In genomic region chr2:24638568-24638967, GRCh38 we compare ENCODE assay signal across 18 cellular contexts.
DNase-seq lines count a peak whose midpoint lies in the region; ATAC-seq, FAIRE-seq and TF ChIP-seq lines count a peak whose summit lies in the region.
"Had no signal": no experiment of that assay in that cellular context is flagged by ENCODE, and none has a peak within 500 bp of the region (broad histone marks: within the 10 kb centered on the region; RNA-seq: fewer than 3 reads in every experiment).

No MANE protein-coding gene starts in this region.

- no peaks in the 10 kb centered on the region for H3K79me1 ChIP-seq in trophoblast cell (ENCODE audit: low read length)

- no peak overlapping the region for H3K23ac ChIP-seq in trophoblast cell (ENCODE audit: low read length)

- TF ChIP-seq POLR2A in H54 (IDR thresholded peaks at IDR 0.05; ENCODE audit: low read depth, low read length) = no peak
- no peak for TF ChIP-seq POLR2A in GM12878 (IDR thresholded peaks at IDR 0.05; ENCODE audit: low read depth, low read length)

- H3K9me3 ChIP-seq in GM12878 (replicated peaks; ENCODE audit: control insufficient read depth, insufficient read depth, low read length) (peaks cover 2% of the 10 kb centered on the region; the same call in 2 of the 3 replicates), trophoblast cell (ENCODE audit: insufficient read depth, low read depth, low read length) (no peaks in the 10 kb centered on the region)
- H3K9me3 ChIP-seq: HAP-1 had no signal

- no peak overlapping the region for H2AK5ac ChIP-seq in trophoblast cell (ENCODE audit: low read length)

- no peak overlapping the region for H2BK5ac ChIP-seq in trophoblast cell (ENCODE audit: low read depth, low read length, poor library complexity)

- H3K27me3 ChIP-seq in GM12878 (replicated peaks in 1 of 2; ENCODE audit: control insufficient read depth in 2 of 2, insufficient read depth in 2 of 2, low read length in 1 of 2) (no peaks in the 10 kb centered on the region), trophoblast cell (ENCODE audit: insufficient read depth, low read length) (no peaks in the 10 kb centered on the region)
- H3K27me3 ChIP-seq: BLaER1 had no signal

- intact Hi-C loops in GM12878 (cut with micrococcal nuclease; ENCODE audit: unreplicated experiment) = no loop called here

- H3K27ac ChIP-seq in GM12878 (ENCODE audit: control insufficient read depth, insufficient read depth) (no peak overlapping the region), trophoblast cell (ENCODE audit: low read depth, low read length) (no peak overlapping the region)
- H3K27ac ChIP-seq: BLaER1, KMS-11 had no signal

- FAIRE-seq in H54 (lab: Jason Lieb, UNC) (peak; percentile 58), GM12878 (lab: Jason Lieb, UNC) (peak; percentile 38)
- FAIRE-seq: GM18507, H1 had no signal

- H3K79me2 ChIP-seq in GM12878 (ENCODE audit: control insufficient read depth, insufficient read depth, low read length) (no peaks in the 10 kb centered on the region), trophoblast cell (ENCODE audit: control insufficient read depth, insufficient read depth, low read length, poor library complexity) (no peaks in the 10 kb centered on the region)

- CTCF ChIA-PET in GM12878 (lab: Yijun Ruan, JAX) = no interaction called here

- H4K12ac ChIP-seq in trophoblast cell (ENCODE audit: low read depth, low read length) = no peak overlapping the region

- H3K4me2 ChIP-seq in GM12878 (ENCODE audit: control insufficient read depth, insufficient read depth) = no peak overlapping the region
- no peak overlapping the region for H3K4me2 ChIP-seq in trophoblast cell (ENCODE audit: low read length)
- H3K4me2 ChIP-seq: BLaER1, KMS-11 had no signal

- H3K4me1 ChIP-seq in GM12878 (ENCODE audit: control insufficient read depth, insufficient read depth, low read length) = no peaks in the 10 kb centered on the region
- no peaks in the 10 kb centered on the region for H3K4me1 ChIP-seq in trophoblast cell (ENCODE audit: control insufficient read depth in 1 of 2, insufficient read depth in 2 of 2, low read length in 2 of 2)
- H3K4me1 ChIP-seq: BLaER1, HAP-1 had no signal

- no peak for TF ChIP-seq RAD21 in GM12878 (IDR thresholded peaks at IDR 0.05; ENCODE audit: insufficient read depth, low read depth, low read length)

- 100% methylated on average over 1 of the region's 1 CpG for WGBS in GM12878 (ENCODE audit: insufficient coverage, insufficient replicate concordance, low lambda C conversion rate, missing lambda C conversion rate)
- no CpG with 5 or more reads among the region's 1 CpG for WGBS in trophoblast cell (ENCODE audit: extremely low coverage, insufficient coverage, insufficient read length)

- H3K36me3 ChIP-seq in GM12878 (ENCODE audit: control insufficient read depth in 2 of 2, insufficient read depth in 2 of 2, low read length in 1 of 2) = no peaks in the 10 kb centered on the region
- no peaks in the 10 kb centered on the region for H3K36me3 ChIP-seq in trophoblast cell (ENCODE audit: control insufficient read depth in 1 of 2, insufficient read depth in 2 of 2, low read length in 2 of 2)
- H3K36me3 ChIP-seq: BLaER1, HAP-1 had no signal

- no peak overlapping the region for H2BK12ac ChIP-seq in trophoblast cell (ENCODE audit: low read length)

- POLR2A ChIA-PET in GM12878 (lab: Charles Lee) = no interaction called here

- no peak for TF ChIP-seq EP300 in GM12878 (IDR thresholded peaks at IDR 0.05; ENCODE audit: borderline replicate concordance in 1 of 2, control insufficient read depth in 1 of 2, low read depth in 2 of 2, low read length in 2 of 2)

- no TSS peak for BruUV-seq in GM12878 (replicated peaks; lab: Mats Ljungman, UMichigan)

- H3K9ac ChIP-seq in GM12878 (ENCODE audit: control insufficient read depth, insufficient read depth, low read length) (no peak overlapping the region), trophoblast cell (ENCODE audit: low read length) (no peak overlapping the region)
- H3K9ac ChIP-seq: BLaER1, KMS-11 had no signal

- no peak overlapping the region for H3K4me3 ChIP-seq in GM12878
- H3K4me3 ChIP-seq in trophoblast cell (ENCODE audit: low read depth, low read length) = no peak overlapping the region
- H3K4me3 ChIP-seq: BLaER1, HAP-1 had no signal

- H3K18ac ChIP-seq in trophoblast cell (ENCODE audit: low read length) = no peak overlapping the region

- no peak overlapping the region for H3K14ac ChIP-seq in trophoblast cell (ENCODE audit: low read length)

- no peaks in the 10 kb centered on the region for H4K20me1 ChIP-seq in GM12878 (ENCODE audit: control insufficient read depth, insufficient read depth)
- H4K20me1 ChIP-seq: BLaER1 had no signal

- H2BK120ac ChIP-seq in trophoblast cell (ENCODE audit: insufficient read depth, low read length, poor library complexity) = no peak overlapping the region

- H2AFZ ChIP-seq in GM12878 (ENCODE audit: control insufficient read depth, low read depth, low read length) (no peak overlapping the region), trophoblast cell (ENCODE audit: insufficient read depth, low read length, poor library complexity) (no peak overlapping the region)

- DNase-seq in EL (peak; percentile 2), H54 (ENCODE audit: insufficient read length, low spot score) (no peak), GM12878 (ENCODE audit: low read depth, low spot score) (no peak), trophoblast cell (no peak), SKM-1 treated with dmso at 0.1 percent for 144 hours (lab: John Stamatoyannopoulos, UW; ENCODE audit: unreplicated experiment) (no peak)
- DNase-seq: Calu3; CD8-positive, alpha-beta T cell; DMS 273 treated with DMSO at 0.1 percent for 48 hours; DMS53; DND-41; GF-D8 had no signal

- H4K91ac ChIP-seq in trophoblast cell (ENCODE audit: low read depth, low read length) = no peak overlapping the region

- no peak for TF ChIP-seq CTCF in GM12878 (IDR thresholded peaks at IDR 0.05 in 2 of 3, conservative IDR thresholded peaks at IDR 0.05 in 1 of 3; ENCODE audit: control insufficient read depth in 2 of 3, extremely low read depth in 1 of 3, insufficient read depth in 1 of 3, low read depth in 3 of 3, low read length in 3 of 3)

- ATAC-seq in GM12878 (no peak), GM19324 (IDR thresholded peaks at IDR 0.05; ENCODE audit: low FRiP score, unreplicated experiment) (no peak), GM21825 (IDR thresholded peaks at IDR 0.05; ENCODE audit: unreplicated experiment) (no peak)
- ATAC-seq: CD8-positive, alpha-beta T cell had no signal

- RAD21 ChIA-PET in GM12878 (lab: Charles Lee; ENCODE audit: unreplicated experiment) = interaction anchor here (0.6 to 1.8 kb wide), 2 partner anchors 13 to 216 kb away, joined by 3 read pairs; no protein-coding TSS in a partner anchor

- H3K4ac ChIP-seq in trophoblast cell (ENCODE audit: low read depth, low read length) = no peak overlapping the region

- in situ Hi-C loops in GM12878 (cut with MboI) = no loop called here

- no peak overlapping the region for H4K8ac ChIP-seq in trophoblast cell (ENCODE audit: low read depth, low read length)

- SMC1A ChIA-PET in GM12878 (lab: Charles Lee; ENCODE audit: uncharacterized antibody, unreplicated experiment) = interaction anchor here (1.4 kb wide), 1 partner anchor 51 kb away, joined by 3 read pairs; no protein-coding TSS in a partner anchor

TF ChIP-seq in GM12878, 131 proteins besides CTCF, POLR2A, EP300 and RAD21 (continues in another document):
- TF ChIP-seq E2F8 (IDR thresholded peaks at IDR 0.05; ENCODE audit: low read depth, partially characterized antibody) (no peak), RELA (IDR thresholded peaks at IDR 0.05; ENCODE audit: borderline replicate concordance, partially characterized antibody) (no peak), SP1 (IDR thresholded peaks at IDR 0.05; ENCODE audit: low read depth, low read length) (no peak), POLR2AphosphoS5 (IDR thresholded peaks at IDR 0.05; ENCODE audit: low read length) (no peak), WRNIP1 (IDR thresholded peaks at IDR 0.05; ENCODE audit: borderline replicate concordance, low read depth, low read length) (no peak), CBFB (IDR thresholded peaks at IDR 0.05; ENCODE audit: low read depth) (no peak), EZH2 (IDR thresholded peaks at IDR 0.05; ENCODE audit: borderline replicate concordance, control insufficient read depth, low read depth, low read length) (no peak), CHD1 (IDR thresholded peaks at IDR 0.05; ENCODE audit: low read depth, low read length) (no peak), IRF5 (IDR thresholded peaks at IDR 0.05; ENCODE audit: borderline replicate concordance) (no peak), ASH2L (IDR thresholded peaks at IDR 0.05; ENCODE audit: borderline replicate concordance, low read depth) (no peak), MTA2 (IDR thresholded peaks at IDR 0.05; ENCODE audit: low read depth) (no peak), NR2C2 (IDR thresholded peaks at IDR 0.05; ENCODE audit: borderline replicate concordance, control insufficient read depth, insufficient read length, low read depth) (no peak)
